1 cellular context compared by ENCODE assay signal in the genomic region with DNA sequence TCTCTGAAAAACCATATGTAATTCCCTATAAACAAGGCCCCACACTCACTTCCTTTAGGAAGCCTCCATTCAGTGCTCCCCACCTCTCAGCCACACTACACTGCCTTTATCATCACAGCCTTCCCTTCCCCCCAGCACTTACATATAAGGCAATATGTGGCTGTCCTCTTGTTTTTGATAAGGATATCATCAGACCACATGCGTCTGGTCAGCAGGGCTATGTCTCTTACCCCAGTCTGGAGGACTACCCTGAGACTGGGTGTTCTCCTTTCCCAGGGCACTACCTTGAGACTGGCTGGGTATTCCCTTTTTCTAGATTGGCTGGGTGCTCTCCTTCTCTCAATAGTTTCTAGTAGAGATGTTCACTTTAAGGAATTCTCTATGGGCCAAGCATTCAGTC.
TF ChIP-seq lines count a peak whose summit lies in the region.

No MANE protein-coding gene starts in this region.

TF ChIP-seq in K562, 482 proteins besides CTCF, POLR2A, EP300 and RAD21 (continued from another document and continues in another):
- TF ChIP-seq, protein P1, sequence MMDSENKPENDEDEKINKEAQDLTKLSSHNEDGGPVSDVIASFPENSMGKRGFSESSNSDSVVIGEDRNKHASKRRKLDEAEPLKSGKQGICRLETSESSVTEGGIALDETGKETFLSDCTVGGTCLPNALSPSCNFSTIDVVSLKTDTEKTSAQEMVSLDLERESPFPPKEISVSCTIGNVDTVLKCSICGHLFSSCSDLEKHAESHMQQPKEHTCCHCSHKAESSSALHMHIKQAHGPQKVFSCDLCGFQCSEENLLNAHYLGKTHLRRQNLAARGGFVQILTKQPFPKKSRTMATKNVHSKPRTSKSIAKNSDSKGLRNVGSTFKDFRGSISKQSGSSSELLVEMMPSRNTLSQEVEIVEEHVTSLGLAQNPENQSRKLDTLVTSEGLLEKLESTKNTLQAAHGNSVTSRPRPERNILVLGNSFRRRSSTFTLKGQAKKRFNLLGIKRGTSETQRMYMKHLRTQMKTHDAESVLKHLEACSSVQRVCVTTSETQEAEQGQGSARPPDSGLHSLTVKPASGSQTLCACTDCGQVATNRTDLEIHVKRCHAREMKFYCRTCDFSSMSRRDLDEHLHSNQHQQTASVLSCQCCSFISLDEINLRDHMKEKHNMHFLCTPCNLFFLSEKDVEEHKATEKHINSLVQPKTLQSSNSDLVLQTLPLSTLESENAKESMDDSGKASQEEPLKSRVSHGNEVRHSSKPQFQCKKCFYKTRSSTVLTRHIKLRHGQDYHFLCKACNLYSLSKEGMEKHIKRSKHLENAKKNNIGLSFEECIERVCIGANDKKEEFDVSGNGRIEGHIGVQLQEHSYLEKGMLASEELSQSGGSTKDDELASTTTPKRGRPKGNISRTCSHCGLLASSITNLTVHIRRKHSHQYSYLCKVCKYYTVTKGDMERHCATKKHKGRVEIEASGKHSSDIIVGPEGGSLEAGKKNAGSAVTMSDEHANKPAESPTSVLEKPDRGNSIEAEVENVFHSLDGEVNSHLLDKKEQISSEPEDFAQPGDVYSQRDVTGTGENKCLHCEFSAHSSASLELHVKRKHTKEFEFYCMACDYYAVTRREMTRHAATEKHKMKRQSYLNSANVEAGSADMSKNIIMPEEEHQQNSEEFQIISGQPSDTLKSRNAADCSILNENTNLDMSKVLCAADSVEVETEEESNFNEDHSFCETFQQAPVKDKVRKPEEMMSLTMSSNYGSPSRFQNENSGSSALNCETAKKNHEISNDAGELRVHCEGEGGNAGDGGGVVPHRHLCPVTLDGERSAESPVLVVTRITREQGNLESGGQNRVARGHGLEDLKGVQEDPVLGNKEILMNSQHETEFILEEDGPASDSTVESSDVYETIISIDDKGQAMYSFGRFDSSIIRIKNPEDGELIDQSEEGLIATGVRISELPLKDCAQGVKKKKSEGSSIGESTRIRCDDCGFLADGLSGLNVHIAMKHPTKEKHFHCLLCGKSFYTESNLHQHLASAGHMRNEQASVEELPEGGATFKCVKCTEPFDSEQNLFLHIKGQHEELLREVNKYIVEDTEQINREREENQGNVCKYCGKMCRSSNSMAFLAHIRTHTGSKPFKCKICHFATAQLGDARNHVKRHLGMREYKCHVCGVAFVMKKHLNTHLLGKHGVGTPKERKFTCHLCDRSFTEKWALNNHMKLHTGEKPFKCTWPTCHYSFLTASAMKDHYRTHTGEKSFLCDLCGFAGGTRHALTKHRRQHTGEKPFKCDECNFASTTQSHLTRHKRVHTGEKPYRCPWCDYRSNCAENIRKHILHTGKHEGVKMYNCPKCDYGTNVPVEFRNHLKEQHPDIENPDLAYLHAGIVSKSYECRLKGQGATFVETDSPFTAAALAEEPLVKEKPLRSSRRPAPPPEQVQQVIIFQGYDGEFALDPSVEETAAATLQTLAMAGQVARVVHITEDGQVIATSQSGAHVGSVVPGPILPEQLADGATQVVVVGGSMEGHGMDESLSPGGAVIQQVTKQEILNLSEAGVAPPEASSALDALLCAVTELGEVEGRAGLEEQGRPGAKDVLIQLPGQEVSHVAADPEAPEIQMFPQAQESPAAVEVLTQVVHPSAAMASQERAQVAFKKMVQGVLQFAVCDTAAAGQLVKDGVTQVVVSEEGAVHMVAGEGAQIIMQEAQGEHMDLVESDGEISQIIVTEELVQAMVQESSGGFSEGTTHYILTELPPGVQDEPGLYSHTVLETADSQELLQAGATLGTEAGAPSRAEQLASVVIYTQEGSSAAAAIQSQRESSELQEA (IDR thresholded peaks at IDR 0.05; ENCODE audit: low read depth): no peak
- TF ChIP-seq MAZ (CRISPR knock-in tag; conservative IDR thresholded peaks at IDR 0.05 in 1 of 2, IDR thresholded peaks at IDR 0.05 in 1 of 2): peak in 1 of 2 experiments; percentile 42; a peak in 2 of 4 replicates
- TF ChIP-seq RB1 (IDR thresholded peaks at IDR 0.05; ENCODE audit: low read depth): no peak
- no peak for TF ChIP-seq ZNF311 (CRISPR knock-in tag; IDR thresholded peaks at IDR 0.05)
- TF ChIP-seq ZNF133 (CRISPR knock-in tag; IDR thresholded peaks at IDR 0.05): no peak
- 0 out of 2 replicates have a peak, but pooled peaks have one; percentile 43 for TF ChIP-seq STAT5A (IDR thresholded peaks at IDR 0.05; ENCODE audit: borderline replicate concordance, low read length)
- TF ChIP-seq ASH1L (IDR thresholded peaks at IDR 0.05; ENCODE audit: borderline replicate concordance, low read depth, partially characterized antibody): no peak
- TF ChIP-seq NCOA2 (IDR thresholded peaks at IDR 0.05; ENCODE audit: partially characterized antibody in 2 of 2): no peak
- no peak for TF ChIP-seq XRCC3 (IDR thresholded peaks at IDR 0.05)
- TF ChIP-seq TSHZ1 (CRISPR knock-in tag; IDR thresholded peaks at IDR 0.05): 0 out of 2 replicates have a peak, but pooled peaks have one; percentile 6
- 0 out of 2 replicates have a peak, but pooled peaks have one; percentile 20 for TF ChIP-seq GABPB1 (CRISPR knock-in tag; IDR thresholded peaks at IDR 0.05)
- no peak for TF ChIP-seq GTF2F1 (IDR thresholded peaks at IDR 0.05; ENCODE audit: low read depth, low read length)
- TF ChIP-seq E2F4 (CRISPR knock-in tag; IDR thresholded peaks at IDR 0.05; ENCODE audit: low read depth): no peak
- TF ChIP-seq RBM14 (IDR thresholded peaks at IDR 0.05; ENCODE audit: borderline replicate concordance, insufficient read depth, low read depth, low read length): no peak
- TF ChIP-seq SIN3B (IDR thresholded peaks at IDR 0.05; ENCODE audit: low read depth): no peak
- TF ChIP-seq HDAC3 (IDR thresholded peaks at IDR 0.05; ENCODE audit: borderline replicate concordance, partially characterized antibody): peak; percentile 58
- TF ChIP-seq E2F8 (IDR thresholded peaks at IDR 0.05; ENCODE audit: low read depth, partially characterized antibody): no peak
- TF ChIP-seq ZNF740 (CRISPR knock-in tag; IDR thresholded peaks at IDR 0.05): no peak
- no peak for TF ChIP-seq ZNF740 (tag; IDR thresholded peaks at IDR 0.05)
- 0 out of 2 replicates have a peak, but pooled peaks have one; percentile 35 for TF ChIP-seq SOX6 (IDR thresholded peaks at IDR 0.05)
- TF ChIP-seq ETS2 (tag; IDR thresholded peaks at IDR 0.05; ENCODE audit: borderline replicate concordance, poor library complexity, severe bottlenecking): no peak
- no peak for TF ChIP-seq ZNF175 (CRISPR knock-in tag; IDR thresholded peaks at IDR 0.05; ENCODE audit: low read depth)
- TF ChIP-seq ZBTB7A (IDR thresholded peaks at IDR 0.05; ENCODE audit: borderline replicate concordance, control insufficient read depth, low read depth, low read length): no peak
- TF ChIP-seq MEF2A (IDR thresholded peaks at IDR 0.05; ENCODE audit: control insufficient read depth, low read depth, low read length): no peak
- TF ChIP-seq ZBTB34 (CRISPR knock-in tag; IDR thresholded peaks at IDR 0.05): no peak
- TF ChIP-seq ZNF707 (CRISPR knock-in tag; conservative IDR thresholded peaks at IDR 0.05): no peak
- peak; percentile 46; the same call in 1 of the 2 replicates for TF ChIP-seq L3MBTL2 (IDR thresholded peaks at IDR 0.05)
- TF ChIP-seq FOXK2 (conservative IDR thresholded peaks at IDR 0.05 in 1 of 2, IDR thresholded peaks at IDR 0.05 in 1 of 2; ENCODE audit: low read depth in 2 of 2): peak; percentile 33 to 52; a peak in 2 of 4 replicates
- TF ChIP-seq ZHX1 (conservative IDR thresholded peaks at IDR 0.05; ENCODE audit: low read length): no peak
